ENCODE assay signal across 9 cellular contexts in genomic region chr11:64224891-64225607, GRCh38. TPM values are rescaled to one million over a fixed set of nuclear protein-coding genes. Genes with fewer than 3 reads are reported as not detected.
DNase-seq lines count a peak whose midpoint lies in the region; ATAC-seq, FAIRE-seq and TF ChIP-seq lines count a peak whose summit lies in the region.
"Had no signal": no experiment of that assay in that cellular context is flagged by ENCODE, and none has a peak within 500 bp of the region (broad histone marks: within the 10 kb centered on the region; RNA-seq: fewer than 3 reads in every experiment).

No MANE protein-coding gene starts in this region.

- no peak overlapping the region for H2AK5ac ChIP-seq in mesendoderm (ENCODE audit: low read length)

- TF ChIP-seq CTCF in K562 (IDR thresholded peaks at IDR 0.05 in 2 of 3, conservative IDR thresholded peaks at IDR 0.05 in 1 of 3; ENCODE audit: insufficient read depth in 2 of 3, low read depth in 1 of 3, low read length in 3 of 3) = 0 out of 6 replicates have a peak, but pooled peaks of 1 of the 3 experiments have one; percentile 3

- in situ Hi-C loops in K562 (cut with MboI) = no loop called here

- H3K4me2 ChIP-seq in K562 (ENCODE audit: insufficient read depth, low read length) (peak overlapping the region; percentile 83), mesendoderm (ENCODE audit: low read length) (peak overlapping the region; percentile 83)

- H2BK15ac ChIP-seq in mesendoderm (replicated peaks; ENCODE audit: low read depth) = no peak overlapping the region

- H3K79me1 ChIP-seq in mesendoderm (ENCODE audit: low read length) = peaks cover 4% of the 10 kb centered on the region

- no peak for TF ChIP-seq POLR2A in K562 (conservative IDR thresholded peaks at IDR 0.05)

- H3K79me2 ChIP-seq in K562 (ENCODE audit: control insufficient read depth, insufficient read depth, low read length) (peaks cover 34% of the 10 kb centered on the region), mesendoderm (ENCODE audit: control insufficient read depth, insufficient read depth, low read length) (no peaks in the 10 kb centered on the region)

- H3K9me3 ChIP-seq in K562 (replicated peaks; ENCODE audit: control insufficient read depth, insufficient read depth, low read depth, low read length) (no peaks in the 10 kb centered on the region), aorta (ENCODE audit: control insufficient read depth, low read length) (no peaks in the 10 kb centered on the region)

- no peak overlapping the region for H3K4ac ChIP-seq in mesendoderm (ENCODE audit: low read depth, low read length)

- H2BK120ac ChIP-seq in mesendoderm (ENCODE audit: low read depth, low read length) = no peak overlapping the region

- peak overlapping the region; percentile 74 for H3K27ac Mint-ChIP-seq in stimulated activated naive CD8-positive, alpha-beta T cell treated with anti-CD3 and anti-CD28 coated beads, Interleukin-15, Interleukin-2, amounts not matched to agents 100 ng/mL and 50 ng/mL, for 24 hours

- H2AFZ ChIP-seq in K562 (ENCODE audit: low read depth, low read length) = 0 out of 2 replicates have a peak overlapping the region, but pooled peaks have one; percentile 93

- peaks cover 36% of the 10 kb centered on the region for H3K4me1 Mint-ChIP-seq in stimulated activated naive CD8-positive, alpha-beta T cell treated with anti-CD3 and anti-CD28 coated beads, Interleukin-15, Interleukin-2, amounts not matched to agents 100 ng/mL and 50 ng/mL, for 24 hours (ENCODE audit: low read depth)

- intact Hi-C loops in K562 (cut with micrococcal nuclease) = no loop called here
- intact Hi-C loops in aorta (cut with DNase I) = loop anchor here in 1 of 2 donors (5.0 kb wide), 1 partner anchor 38 kb away; the partner anchor contains the start of gene STIP1

- no peak for ATAC-seq in stimulated activated naive CD8-positive, alpha-beta T cell treated with anti-CD3 and anti-CD28 coated beads, Interleukin-15, Interleukin-2, amounts not matched to agents 100 U/mL and 50 U/mL, for 24 hours
- ATAC-seq in K562 = peak; percentile 13
- no peak for ATAC-seq in aorta (ENCODE audit: low FRiP score)

- no peak for DNase-seq in stimulated activated naive CD8-positive, alpha-beta T cell treated with anti-CD3 and anti-CD28 coated beads, Interleukin-15, Interleukin-2, amounts not matched to agents 100 U/mL and 50 U/mL, for 24 hours
- DNase-seq in K562 (ENCODE audit: extremely low read depth in 1 of 4, low spot score in 3 of 4) (peak in 2 of 4 experiments; percentile 27 to 46), mesendoderm (no peak), aorta (peak; percentile 57 to 70), SIG-M5 treated with dmso at 0.1 percent for 504 hours (lab: John Stamatoyannopoulos, UW; ENCODE audit: unreplicated experiment) (no peak), pons (ENCODE audit: low spot score) (no peak), MV-4-11 (lab: John Stamatoyannopoulos, UW) (no peak)

- TF ChIP-seq EP300 in K562 (IDR thresholded peaks at IDR 0.05; ENCODE audit: low read length) = no peak

- H3K4me3 ChIP-seq in K562 (peak overlapping the region; percentile 64), mesendoderm (ENCODE audit: low read length) (no peak overlapping the region), aorta (ENCODE audit: low read length in 2 of 2) (peak overlapping the region in 1 of 2 donors; percentile 48)

- H3K4me1 ChIP-seq in K562 (replicated peaks in 1 of 2; ENCODE audit: control insufficient read depth in 2 of 2, insufficient read depth in 2 of 2, low read length in 2 of 2) (peaks cover 8 to 69% of the 10 kb centered on the region in 2 experiments; a peak in 4 of 5 replicates), mesendoderm (ENCODE audit: control insufficient read depth, low read depth, low read length) (peaks cover 2% of the 10 kb centered on the region), aorta (ENCODE audit: control insufficient read depth in 1 of 2, insufficient read depth in 2 of 2, low read length in 2 of 2) (no peaks in the 10 kb centered on the region)

- H3K36me3 Mint-ChIP-seq in stimulated activated naive CD8-positive, alpha-beta T cell treated with anti-CD3 and anti-CD28 coated beads, Interleukin-15, Interleukin-2, amounts not matched to agents 100 ng/mL and 50 ng/mL, for 24 hours (ENCODE audit: low read depth) = peaks cover 5% of the 10 kb centered on the region

- no peak overlapping the region for H4K8ac ChIP-seq in mesendoderm (ENCODE audit: low read depth, low read length)

- BruUV-seq in K562 (replicated peaks; lab: Mats Ljungman, UMichigan) = no TSS peak

- CTCF ChIA-PET in K562 (lab: Yijun Ruan, JAX; ENCODE audit: low intra/inter-chr PET ratio) = no interaction called here

- no peaks in the 10 kb centered on the region for H3K27me3 Mint-ChIP-seq in stimulated activated naive CD8-positive, alpha-beta T cell treated with anti-CD3 and anti-CD28 coated beads, Interleukin-15, Interleukin-2, amounts not matched to agents 100 ng/mL and 50 ng/mL, for 24 hours

- POLR2A ChIA-PET in K562 (lab: Yijun Ruan, JAX) = interaction anchor here (0.8 to 6.3 kb wide), 4 partner anchors 10 to 17 kb away, joined by 3 to 77 read pairs (median 8); partner anchors contain the start of gene FERMT3

- peaks cover 5% of the 10 kb centered on the region for H3K9me1 ChIP-seq in K562 (ENCODE audit: control insufficient read depth, insufficient read depth, low read length)

- no peak overlapping the region for H3K23ac ChIP-seq in mesendoderm (ENCODE audit: low read length)

- H2BK5ac ChIP-seq in mesendoderm (ENCODE audit: low read length) = no peak overlapping the region

- 53% methylated on average over 20 of the region's 22 CpGs for WGBS in K562 (ENCODE audit: insufficient coverage, low coverage, missing lambda C conversion rate)
- no CpG with 5 or more reads among the region's 22 CpGs for WGBS in mesendoderm (ENCODE audit: extremely low coverage, insufficient coverage, low lambda C conversion rate)
- WGBS in aorta, 2 donors = 56 to 58% methylated on average over 22 of the region's 22 CpGs

- H3K9ac ChIP-seq in K562 (ENCODE audit: insufficient read depth in 1 of 2, low read depth in 2 of 2, low read length in 2 of 2) (peak overlapping the region; percentile 79 to 99), mesendoderm (ENCODE audit: low read length) (peak overlapping the region; percentile 93)

- H3K27me3 ChIP-seq in K562 (ENCODE audit: control insufficient read depth in 2 of 2, insufficient read depth in 2 of 2, low read length in 2 of 2) (no peaks in the 10 kb centered on the region), mesendoderm (ENCODE audit: insufficient read depth, low read length, poor library complexity) (no peaks in the 10 kb centered on the region), aorta (ENCODE audit: control insufficient read depth in 1 of 2, insufficient read depth in 2 of 2, low read length in 1 of 2) (no peaks in the 10 kb centered on the region)

- H3K4me3 Mint-ChIP-seq in stimulated activated naive CD8-positive, alpha-beta T cell treated with anti-CD3 and anti-CD28 coated beads, Interleukin-15, Interleukin-2, amounts not matched to agents 100 ng/mL and 50 ng/mL, for 24 hours = peak overlapping the region; percentile 87

- peak overlapping the region; percentile 93 for H3K27ac ChIP-seq in K562 (ENCODE audit: extremely low read depth, low read depth, low read length)
- peak overlapping the region; percentile 17 for H3K27ac ChIP-seq in mesendoderm (ENCODE audit: low read depth, low read length)
- no peak overlapping the region for H3K27ac ChIP-seq in aorta (ENCODE audit: low read depth in 1 of 2, low read length in 2 of 2)

- H4K5ac ChIP-seq in mesendoderm (ENCODE audit: low read length) = no peak overlapping the region

- peak overlapping the region; percentile 52 for H3K56ac ChIP-seq in mesendoderm (ENCODE audit: low read length)

- no peak overlapping the region for H3K18ac ChIP-seq in mesendoderm (ENCODE audit: low read length)

- H3K36me3 ChIP-seq in K562 (ENCODE audit: control insufficient read depth, insufficient read depth, low read length) (peaks cover 52% of the 10 kb centered on the region; the same call in 2 of the 3 replicates), mesendoderm (ENCODE audit: control insufficient read depth, insufficient read depth, low read length) (no peaks in the 10 kb centered on the region), aorta (ENCODE audit: control insufficient read depth in 1 of 2, insufficient read depth in 2 of 2, low read length in 1 of 2) (no peaks in the 10 kb centered on the region)

- H3K9me3 Mint-ChIP-seq in stimulated activated naive CD8-positive, alpha-beta T cell treated with anti-CD3 and anti-CD28 coated beads, Interleukin-15, Interleukin-2, amounts not matched to agents 100 ng/mL and 50 ng/mL, for 24 hours = no peaks in the 10 kb centered on the region

- no peak for TF ChIP-seq RAD21 in K562 (CRISPR knock-in tag; conservative IDR thresholded peaks at IDR 0.05 in 1 of 2, IDR thresholded peaks at IDR 0.05 in 1 of 2)

- peak; percentile 15 for FAIRE-seq in K562 (lab: Jason Lieb, UNC)
- FAIRE-seq: GM18507 had no signal

- no peaks in the 10 kb centered on the region for H4K20me1 ChIP-seq in K562 (replicated peaks; ENCODE audit: control insufficient read depth, insufficient read depth, low read length)

RNA-seq across cellular contexts. Expression of gene TRPT1, which starts 0.9 kb away (rescaled TPM):
- 28.5 and 90.3 TPM in 2 replicates for total RNA-seq in K562 (2011; cell fraction: chromatin; rRNA removed; ENCODE audit: low replicate concordance)
- total RNA-seq in K562 (2011; cell fraction: nucleolus; rRNA removed) = 64.9 and 73.8 TPM in 2 replicates
- total RNA-seq in K562 (2011; cell fraction: nucleoplasm; rRNA removed) = 45.8 and 49.8 TPM in 2 replicates
- total RNA-seq in K562 (2014; rRNA removed) = 27.4 and 37.3 TPM in 2 replicates
- 17.3 and 17.5 TPM in 2 replicates for total RNA-seq in K562 (2014; rRNA removed; fragmentation: Illumina TruSeq; extraction: Trizol)
- 23.1 and 25.3 TPM in 2 replicates for total RNA-seq in K562 (2015; rRNA removed; fragmentation: Illumina TruSeq; extraction: Trizol)
- 36.1 and 41.7 TPM in 2 replicates for total RNA-seq in K562 (2021)
- 23.3 and 42.4 TPM in 2 replicates for polyA plus RNA-seq in K562 (2011; rRNA removed)
- 43.7 and 69.5 TPM in 2 replicates for polyA plus RNA-seq in K562 (2011; cell fraction: cytosol; rRNA removed)
- polyA plus RNA-seq in K562 (2011; cell fraction: nucleus; rRNA removed) = 169 and 180 TPM in 2 replicates
- 34.2 and 65.9 TPM in 2 replicates for polyA plus RNA-seq in K562 (2012)
- polyA plus RNA-seq in K562 (2014; fragmentation: Illumina TruSeq; extraction: Trizol) = 21.2 and 33.3 TPM in 2 replicates
- polyA plus RNA-seq in K562 (2014; fragmentation: Nextera tagmentation; extraction: Ambion mirVana) = 1 to 10 TPM; 4.6 to 8.1 TPM
- polyA plus RNA-seq in K562 (2014; rRNA removed) = 38.4 and 39.2 TPM in 2 replicates
- 12.1 and 14.9 TPM in 2 replicates for polyA minus RNA-seq in K562 (2011; rRNA and poly(A)+ RNA removed)
- polyA minus RNA-seq in K562 (2011; cell fraction: cytosol; rRNA and poly(A)+ RNA removed) = 13.6 and 20.9 TPM in 2 replicates
- polyA minus RNA-seq in K562 (2011; cell fraction: nucleus; rRNA and poly(A)+ RNA removed) = 22.1 and 30.3 TPM in 2 replicates
- polyA plus RNA-seq in mesendoderm (2013, experiment 1 of 2) = 29.9 TPM
- polyA plus RNA-seq in mesendoderm (2013, experiment 2 of 2) = 30.6 TPM
- total RNA-seq in aorta = 10 to 100 TPM; 24.5 to 24.8 TPM
- 10 to 100 TPM; 34.3 to 95.3 TPM for polyA plus RNA-seq in aorta

RNA-seq across cellular contexts. Expression of gene NUDT22, which starts 1.0 kb away (rescaled TPM):
- total RNA-seq in K562 (2011; cell fraction: chromatin; rRNA removed; ENCODE audit: low replicate concordance) = 74.2 and 269 TPM in 2 replicates
- total RNA-seq in K562 (2011; cell fraction: nucleolus; rRNA removed) = 230 and 279 TPM in 2 replicates
- total RNA-seq in K562 (2011; cell fraction: nucleoplasm; rRNA removed) = 112 and 146 TPM in 2 replicates
- total RNA-seq in K562 (2014; rRNA removed) (92.6 and 132 TPM in 2 replicates), K562 (2014; rRNA removed; fragmentation: Illumina TruSeq; extraction: Trizol) (21.1 and 25.7 TPM in 2 replicates), K562 (2015; rRNA removed; fragmentation: Illumina TruSeq; extraction: Trizol) (49.9 and 50.6 TPM in 2 replicates), K562 (2021) (87.5 and 89.5 TPM in 2 replicates), aorta (10 to 100 TPM; 36.7 to 46.9 TPM)
- polyA plus RNA-seq in K562 (2011; rRNA removed) (37.4 and 48.0 TPM in 2 replicates), K562 (2014; fragmentation: Illumina TruSeq; extraction: Trizol) (24.0 and 43.1 TPM in 2 replicates), K562 (2014; fragmentation: Nextera tagmentation; extraction: Ambion mirVana) (10 to 100 TPM in 1 of 2 experiments, 1 to 10 TPM in 1; 6.3 to 16.3 TPM), K562 (2014; rRNA removed) (83.6 and 88.5 TPM in 2 replicates), aorta (10 to 100 TPM; 42.1 to 98.8 TPM)
- polyA plus RNA-seq in K562 (2011; cell fraction: cytosol; rRNA removed) = 58.1 and 156 TPM in 2 replicates
- 132 and 213 TPM in 2 replicates for polyA plus RNA-seq in K562 (2011; cell fraction: nucleus; rRNA removed)
- 56.4 and 102 TPM in 2 replicates for polyA plus RNA-seq in K562 (2012)
- 13.9 and 15.0 TPM in 2 replicates for polyA minus RNA-seq in K562 (2011; rRNA and poly(A)+ RNA removed)
- polyA minus RNA-seq in K562 (2011; cell fraction: cytosol; rRNA and poly(A)+ RNA removed) = 32.9 and 34.8 TPM in 2 replicates
- polyA minus RNA-seq in K562 (2011; cell fraction: nucleus; rRNA and poly(A)+ RNA removed) = 75.9 and 84.7 TPM in 2 replicates
- polyA plus RNA-seq in mesendoderm (2013, experiment 1 of 2) = 59.0 TPM
- polyA plus RNA-seq in mesendoderm (2013, experiment 2 of 2) = 59.6 TPM

RNA-seq across cellular contexts. Expression of gene DNAJC4, which starts 5.3 kb away (rescaled TPM):
- total RNA-seq in K562 (2011; cell fraction: chromatin; rRNA removed; ENCODE audit: low replicate concordance) = 39.7 and 112 TPM in 2 replicates
- total RNA-seq in K562 (2011; cell fraction: nucleolus; rRNA removed) = 78.0 and 98.9 TPM in 2 replicates
- total RNA-seq in K562 (2011; cell fraction: nucleoplasm; rRNA removed) = 64.2 and 65.8 TPM in 2 replicates
- total RNA-seq in K562 (2014; rRNA removed) = 16.4 and 20.2 TPM in 2 replicates
- 6.6 and 11.2 TPM in 2 replicates for total RNA-seq in K562 (2014; rRNA removed; fragmentation: Illumina TruSeq; extraction: Trizol)
- 19.3 and 19.9 TPM in 2 replicates for total RNA-seq in K562 (2015; rRNA removed; fragmentation: Illumina TruSeq; extraction: Trizol)
- 27.6 and 31.8 TPM in 2 replicates for total RNA-seq in K562 (2021)
- polyA plus RNA-seq in K562 (2011; rRNA removed) = 23.9 and 45.1 TPM in 2 replicates
- polyA plus RNA-seq in K562 (2011; cell fraction: cytosol; rRNA removed) = 30.8 and 65.5 TPM in 2 replicates
- 110 and 164 TPM in 2 replicates for polyA plus RNA-seq in K562 (2011; cell fraction: nucleus; rRNA removed)
- 34.0 and 79.2 TPM in 2 replicates for polyA plus RNA-seq in K562 (2012)
- 28.0 and 37.5 TPM in 2 replicates for polyA plus RNA-seq in K562 (2014; fragmentation: Illumina TruSeq; extraction: Trizol)
- 1 to 10 TPM; 4.0 to 4.6 TPM for polyA plus RNA-seq in K562 (2014; fragmentation: Nextera tagmentation; extraction: Ambion mirVana)
- polyA plus RNA-seq in K562 (2014; rRNA removed) = 32.6 and 42.9 TPM in 2 replicates
- polyA minus RNA-seq in K562 (2011; rRNA and poly(A)+ RNA removed) = 7.1 and 9.0 TPM in 2 replicates
- 12.6 and 23.5 TPM in 2 replicates for polyA minus RNA-seq in K562 (2011; cell fraction: cytosol; rRNA and poly(A)+ RNA removed)
- 15.8 and 16.0 TPM in 2 replicates for polyA minus RNA-seq in K562 (2011; cell fraction: nucleus; rRNA and poly(A)+ RNA removed)
- 10.4 TPM for polyA plus RNA-seq in mesendoderm (2013, experiment 1 of 2)
- 11.5 TPM for polyA plus RNA-seq in mesendoderm (2013, experiment 2 of 2)
- total RNA-seq in aorta = 10 to 100 TPM; 15.0 to 27.4 TPM
- polyA plus RNA-seq in aorta = 10 to 100 TPM; 26.2 to 97.9 TPM

RNA-seq across cellular contexts. Expression of gene VEGFB, which starts 9.3 kb away (rescaled TPM):
- 16.1 and 40.0 TPM in 2 replicates for total RNA-seq in K562 (2011; cell fraction: chromatin; rRNA removed; ENCODE audit: low replicate concordance)
- total RNA-seq in K562 (2011; cell fraction: nucleolus; rRNA removed) = 23.4 and 32.0 TPM in 2 replicates
- total RNA-seq in K562 (2011; cell fraction: nucleoplasm; rRNA removed) = 31.9 and 33.0 TPM in 2 replicates
- total RNA-seq in K562 (2014; rRNA removed) = 28.2 and 44.3 TPM in 2 replicates
- 21.0 and 22.6 TPM in 2 replicates for total RNA-seq in K562 (2014; rRNA removed; fragmentation: Illumina TruSeq; extraction: Trizol)
- total RNA-seq in K562 (2015; rRNA removed; fragmentation: Illumina TruSeq; extraction: Trizol) = 25.7 and 28.0 TPM in 2 replicates
- 83.4 and 88.3 TPM in 2 replicates for total RNA-seq in K562 (2021)
- polyA plus RNA-seq in K562 (2011; rRNA removed) = 11.0 and 13.5 TPM in 2 replicates
- 12.1 and 16.0 TPM in 2 replicates for polyA plus RNA-seq in K562 (2011; cell fraction: cytosol; rRNA removed)
- polyA plus RNA-seq in K562 (2011; cell fraction: nucleus; rRNA removed) = 25.1 and 26.2 TPM in 2 replicates
- 97.3 and 181 TPM in 2 replicates for polyA plus RNA-seq in K562 (2012)
- 35.2 and 41.4 TPM in 2 replicates for polyA plus RNA-seq in K562 (2014; fragmentation: Illumina TruSeq; extraction: Trizol)
- polyA plus RNA-seq in K562 (2014; fragmentation: Nextera tagmentation; extraction: Ambion mirVana) = 10 to 100 TPM; 12.0 to 12.1 TPM
- 31.8 and 35.8 TPM in 2 replicates for polyA plus RNA-seq in K562 (2014; rRNA removed)
- 4.2 and 6.2 TPM in 2 replicates for polyA minus RNA-seq in K562 (2011; rRNA and poly(A)+ RNA removed)
- 21.2 and 26.0 TPM in 2 replicates for polyA minus RNA-seq in K562 (2011; cell fraction: cytosol; rRNA and poly(A)+ RNA removed)
- polyA minus RNA-seq in K562 (2011; cell fraction: nucleus; rRNA and poly(A)+ RNA removed) = 3.2 and 4.9 TPM in 2 replicates
- 14.3 TPM for polyA plus RNA-seq in mesendoderm (2013, experiment 1 of 2)
- 15.5 TPM for polyA plus RNA-seq in mesendoderm (2013, experiment 2 of 2)
- total RNA-seq in aorta = 100 to 1,000 TPM; 131 to 208 TPM
- polyA plus RNA-seq in aorta = 100 to 1,000 TPM; 191 to 206 TPM

RNA-seq across cellular contexts. Expression of gene FKBP2, which starts 15.8 kb away (rescaled TPM):
- 24.7 and 45.5 TPM in 2 replicates for total RNA-seq in K562 (2011; cell fraction: chromatin; rRNA removed; ENCODE audit: low replicate concordance)
- total RNA-seq in K562 (2011; cell fraction: nucleolus; rRNA removed) = 58.4 and 66.4 TPM in 2 replicates
- 56.3 and 59.5 TPM in 2 replicates for total RNA-seq in K562 (2011; cell fraction: nucleoplasm; rRNA removed)
- total RNA-seq in K562 (2014; rRNA removed) (151 TPM in 2 replicates), K562 (2014; rRNA removed; fragmentation: Illumina TruSeq; extraction: Trizol) (28.0 and 49.2 TPM in 2 replicates), K562 (2015; rRNA removed; fragmentation: Illumina TruSeq; extraction: Trizol) (73.1 and 79.0 TPM in 2 replicates), K562 (2021) (44.5 and 58.1 TPM in 2 replicates), aorta (10 to 100 TPM; 50.2 to 52.6 TPM)
- polyA plus RNA-seq in K562 (2011; rRNA removed) (30.8 and 36.6 TPM in 2 replicates), K562 (2014; fragmentation: Illumina TruSeq; extraction: Trizol) (71.7 and 83.5 TPM in 2 replicates), K562 (2014; fragmentation: Nextera tagmentation; extraction: Ambion mirVana) (10 to 100 TPM in 1 of 2 experiments, 1 to 10 TPM in 1; 3.5 to 27.1 TPM), K562 (2014; rRNA removed) (92.2 and 110 TPM in 2 replicates), aorta (100 to 1,000 TPM; 122 to 298 TPM)
- polyA plus RNA-seq in K562 (2011; cell fraction: cytosol; rRNA removed) = 60.1 and 75.2 TPM in 2 replicates
- polyA plus RNA-seq in K562 (2011; cell fraction: nucleus; rRNA removed) = 52.4 and 56.6 TPM in 2 replicates
- polyA plus RNA-seq in K562 (2012) = 115 and 123 TPM in 2 replicates
- polyA minus RNA-seq in K562 (2011; rRNA and poly(A)+ RNA removed) = 10.6 and 16.1 TPM in 2 replicates
- polyA minus RNA-seq in K562 (2011; cell fraction: cytosol; rRNA and poly(A)+ RNA removed) = 33.8 and 40.5 TPM in 2 replicates
- 7.8 and 14.2 TPM in 2 replicates for polyA minus RNA-seq in K562 (2011; cell fraction: nucleus; rRNA and poly(A)+ RNA removed)
- 47.8 TPM for polyA plus RNA-seq in mesendoderm (2013, experiment 1 of 2)
- polyA plus RNA-seq in mesendoderm (2013, experiment 2 of 2) = 45.9 TPM

Comparison
In these comparisons a context has a peak if more than half of its experiments do, and no peak if none do; other contexts are left out.
1. DNase-seq: peak in aorta (2 of 2); none in stimulated activated naive CD8-positive, alpha-beta T cell treated with anti-CD3 and anti-CD28 coated beads, Interleukin-15, Interleukin-2, amounts not matched to agents 100 U/mL and 50 U/mL, for 24 hours (single experiment), mesendoderm (single experiment), SIG-M5 treated with dmso at 0.1 percent for 504 hours (single experiment), pons (single experiment) and MV-4-11 (single experiment).
2. H3K27ac ChIP-seq: peak in K562 (single experiment) and mesendoderm (single experiment); none in aorta (0 of 2).